ENCODE assay signal across 1 cellular context in genomic region chr7:93053209-93053945, GRCh38.
TF ChIP-seq lines count a peak whose summit lies in the region.

No MANE protein-coding gene starts in this region.

TF ChIP-seq in K562, 482 proteins besides CTCF, POLR2A, EP300 and RAD21 (continued from another document and continues in another):
- no peak for TF ChIP-seq E2F1 (CRISPR knock-in tag; IDR thresholded peaks at IDR 0.05)
- TF ChIP-seq ZNF584 (CRISPR knock-in tag; IDR thresholded peaks at IDR 0.05; ENCODE audit: low read depth), result no peak
- TF ChIP-seq, protein P1, sequence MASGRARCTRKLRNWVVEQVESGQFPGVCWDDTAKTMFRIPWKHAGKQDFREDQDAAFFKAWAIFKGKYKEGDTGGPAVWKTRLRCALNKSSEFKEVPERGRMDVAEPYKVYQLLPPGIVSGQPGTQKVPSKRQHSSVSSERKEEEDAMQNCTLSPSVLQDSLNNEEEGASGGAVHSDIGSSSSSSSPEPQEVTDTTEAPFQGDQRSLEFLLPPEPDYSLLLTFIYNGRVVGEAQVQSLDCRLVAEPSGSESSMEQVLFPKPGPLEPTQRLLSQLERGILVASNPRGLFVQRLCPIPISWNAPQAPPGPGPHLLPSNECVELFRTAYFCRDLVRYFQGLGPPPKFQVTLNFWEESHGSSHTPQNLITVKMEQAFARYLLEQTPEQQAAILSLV (tag; IDR thresholded peaks at IDR 0.05), result no peak
- TF ChIP-seq SPI1 (IDR thresholded peaks at IDR 0.05; ENCODE audit: borderline replicate concordance, low read depth, low read length), result 0 out of 2 replicates have a peak, but pooled peaks have one; percentile 53
- TF ChIP-seq, protein P2, sequence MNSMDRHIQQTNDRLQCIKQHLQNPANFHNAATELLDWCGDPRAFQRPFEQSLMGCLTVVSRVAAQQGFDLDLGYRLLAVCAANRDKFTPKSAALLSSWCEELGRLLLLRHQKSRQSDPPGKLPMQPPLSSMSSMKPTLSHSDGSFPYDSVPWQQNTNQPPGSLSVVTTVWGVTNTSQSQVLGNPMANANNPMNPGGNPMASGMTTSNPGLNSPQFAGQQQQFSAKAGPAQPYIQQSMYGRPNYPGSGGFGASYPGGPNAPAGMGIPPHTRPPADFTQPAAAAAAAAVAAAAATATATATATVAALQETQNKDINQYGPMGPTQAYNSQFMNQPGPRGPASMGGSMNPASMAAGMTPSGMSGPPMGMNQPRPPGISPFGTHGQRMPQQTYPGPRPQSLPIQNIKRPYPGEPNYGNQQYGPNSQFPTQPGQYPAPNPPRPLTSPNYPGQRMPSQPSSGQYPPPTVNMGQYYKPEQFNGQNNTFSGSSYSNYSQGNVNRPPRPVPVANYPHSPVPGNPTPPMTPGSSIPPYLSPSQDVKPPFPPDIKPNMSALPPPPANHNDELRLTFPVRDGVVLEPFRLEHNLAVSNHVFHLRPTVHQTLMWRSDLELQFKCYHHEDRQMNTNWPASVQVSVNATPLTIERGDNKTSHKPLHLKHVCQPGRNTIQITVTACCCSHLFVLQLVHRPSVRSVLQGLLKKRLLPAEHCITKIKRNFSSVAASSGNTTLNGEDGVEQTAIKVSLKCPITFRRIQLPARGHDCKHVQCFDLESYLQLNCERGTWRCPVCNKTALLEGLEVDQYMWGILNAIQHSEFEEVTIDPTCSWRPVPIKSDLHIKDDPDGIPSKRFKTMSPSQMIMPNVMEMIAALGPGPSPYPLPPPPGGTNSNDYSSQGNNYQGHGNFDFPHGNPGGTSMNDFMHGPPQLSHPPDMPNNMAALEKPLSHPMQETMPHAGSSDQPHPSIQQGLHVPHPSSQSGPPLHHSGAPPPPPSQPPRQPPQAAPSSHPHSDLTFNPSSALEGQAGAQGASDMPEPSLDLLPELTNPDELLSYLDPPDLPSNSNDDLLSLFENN (IDR thresholded peaks at IDR 0.05; ENCODE audit: low read depth in 2 of 2, low read length in 2 of 2), result no peak
- no peak for TF ChIP-seq HEY1 (CRISPR knock-in tag; IDR thresholded peaks at IDR 0.05; ENCODE audit: borderline replicate concordance)
- TF ChIP-seq HMBOX1 (IDR thresholded peaks at IDR 0.05), result no peak
- no peak for TF ChIP-seq PHTF2 (CRISPR knock-in tag; IDR thresholded peaks at IDR 0.05)
- TF ChIP-seq BRD9 (IDR thresholded peaks at IDR 0.05; ENCODE audit: low read depth, partially characterized antibody), result peak; percentile 46
- no peak for TF ChIP-seq ADNP (tag; IDR thresholded peaks at IDR 0.05)
- no peak for TF ChIP-seq ETV5 (CRISPR knock-in tag; IDR thresholded peaks at IDR 0.05; ENCODE audit: low read depth)
- no peak for TF ChIP-seq NR1H2 (CRISPR knock-in tag; IDR thresholded peaks at IDR 0.05)
- no peak for TF ChIP-seq ETS1 (conservative IDR thresholded peaks at IDR 0.05; ENCODE audit: control insufficient read depth, low read depth, low read length)
- peak; percentile 60; the same call in 1 of the 2 replicates for TF ChIP-seq SMARCA5 (IDR thresholded peaks at IDR 0.05)
- TF ChIP-seq LEF1 (IDR thresholded peaks at IDR 0.05), result 0 out of 2 replicates have a peak, but pooled peaks have one; percentile 14
- no peak for TF ChIP-seq KLF6 (CRISPR knock-in tag; IDR thresholded peaks at IDR 0.05; ENCODE audit: borderline replicate concordance)
- TF ChIP-seq ZNF24 (IDR thresholded peaks at IDR 0.05), result no peak
- TF ChIP-seq HMG20B (CRISPR knock-in tag; IDR thresholded peaks at IDR 0.05), result no peak
- TF ChIP-seq, protein P3, sequence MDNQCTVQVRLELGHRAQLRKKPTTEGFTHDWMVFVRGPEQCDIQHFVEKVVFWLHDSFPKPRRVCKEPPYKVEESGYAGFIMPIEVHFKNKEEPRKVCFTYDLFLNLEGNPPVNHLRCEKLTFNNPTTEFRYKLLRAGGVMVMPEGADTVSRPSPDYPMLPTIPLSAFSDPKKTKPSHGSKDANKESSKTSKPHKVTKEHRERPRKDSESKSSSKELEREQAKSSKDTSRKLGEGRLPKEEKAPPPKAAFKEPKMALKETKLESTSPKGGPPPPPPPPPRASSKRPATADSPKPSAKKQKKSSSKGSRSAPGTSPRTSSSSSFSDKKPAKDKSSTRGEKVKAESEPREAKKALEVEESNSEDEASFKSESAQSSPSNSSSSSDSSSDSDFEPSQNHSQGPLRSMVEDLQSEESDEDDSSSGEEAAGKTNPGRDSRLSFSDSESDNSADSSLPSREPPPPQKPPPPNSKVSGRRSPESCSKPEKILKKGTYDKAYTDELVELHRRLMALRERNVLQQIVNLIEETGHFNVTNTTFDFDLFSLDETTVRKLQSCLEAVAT (IDR thresholded peaks at IDR 0.05), result peak; percentile 53 to 61; a peak in 2 of 4 replicates
- peak; percentile 84 for TF ChIP-seq ZNF384 (IDR thresholded peaks at IDR 0.05; ENCODE audit: low read depth, low read length)
- TF ChIP-seq ZFPM2 (CRISPR knock-in tag; IDR thresholded peaks at IDR 0.05), result no peak
- peak; percentile 83 for TF ChIP-seq ARID1B (IDR thresholded peaks at IDR 0.05)
- TF ChIP-seq, protein P4, sequence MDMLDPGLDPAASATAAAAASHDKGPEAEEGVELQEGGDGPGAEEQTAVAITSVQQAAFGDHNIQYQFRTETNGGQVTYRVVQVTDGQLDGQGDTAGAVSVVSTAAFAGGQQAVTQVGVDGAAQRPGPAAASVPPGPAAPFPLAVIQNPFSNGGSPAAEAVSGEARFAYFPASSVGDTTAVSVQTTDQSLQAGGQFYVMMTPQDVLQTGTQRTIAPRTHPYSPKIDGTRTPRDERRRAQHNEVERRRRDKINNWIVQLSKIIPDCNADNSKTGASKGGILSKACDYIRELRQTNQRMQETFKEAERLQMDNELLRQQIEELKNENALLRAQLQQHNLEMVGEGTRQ (CRISPR knock-in tag; IDR thresholded peaks at IDR 0.05), result no peak
- TF ChIP-seq TBL1XR1 (IDR thresholded peaks at IDR 0.05; ENCODE audit: low read length in 2 of 2), result no peak
- no peak for TF ChIP-seq ZKSCAN3 (CRISPR knock-in tag; IDR thresholded peaks at IDR 0.05)
- no peak for TF ChIP-seq MYC (IDR thresholded peaks at IDR 0.05; ENCODE audit: low read depth, low read length)
- no peak for TF ChIP-seq MYC (CRISPR knock-in tag; IDR thresholded peaks at IDR 0.05; ENCODE audit: borderline replicate concordance, low read depth)
- TF ChIP-seq NBN (IDR thresholded peaks at IDR 0.05; ENCODE audit: low read depth), result peak; percentile 89; the same call in 1 of the 2 replicates
- TF ChIP-seq MTA2 (IDR thresholded peaks at IDR 0.05; ENCODE audit: low read depth), result peak; percentile 36; the same call in 1 of the 2 replicates
- no peak for TF ChIP-seq RNF219 (CRISPR knock-in tag; IDR thresholded peaks at IDR 0.05)
- TF ChIP-seq HDAC1 (IDR thresholded peaks at IDR 0.05), result peak in 1 of 2 experiments; percentile 57; a peak in 2 of 4 replicates
- TF ChIP-seq CHD4 (IDR thresholded peaks at IDR 0.05; ENCODE audit: insufficient read depth, insufficient replicate concordance, low read depth, low read length, poor library complexity, severe bottlenecking), result no peak
- no peak for TF ChIP-seq ZNF644 (tag; IDR thresholded peaks at IDR 0.05; ENCODE audit: low read depth)
- no peak for TF ChIP-seq NR2F6 (CRISPR knock-in tag; IDR thresholded peaks at IDR 0.05)
- TF ChIP-seq EP400 (IDR thresholded peaks at IDR 0.05), result peak; percentile 34; the same call in 1 of the 2 replicates
- no peak for TF ChIP-seq WHSC1 (IDR thresholded peaks at IDR 0.05; ENCODE audit: low read length)
- peak; percentile 74; the same call in 1 of the 2 replicates for TF ChIP-seq ZBTB5 (IDR thresholded peaks at IDR 0.05)
- TF ChIP-seq, protein P5, sequence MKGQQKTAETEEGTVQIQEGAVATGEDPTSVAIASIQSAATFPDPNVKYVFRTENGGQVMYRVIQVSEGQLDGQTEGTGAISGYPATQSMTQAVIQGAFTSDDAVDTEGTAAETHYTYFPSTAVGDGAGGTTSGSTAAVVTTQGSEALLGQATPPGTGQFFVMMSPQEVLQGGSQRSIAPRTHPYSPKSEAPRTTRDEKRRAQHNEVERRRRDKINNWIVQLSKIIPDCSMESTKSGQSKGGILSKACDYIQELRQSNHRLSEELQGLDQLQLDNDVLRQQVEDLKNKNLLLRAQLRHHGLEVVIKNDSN (CRISPR knock-in tag; IDR thresholded peaks at IDR 0.05), result no peak
- no peak for TF ChIP-seq TAF9B (IDR thresholded peaks at IDR 0.05; ENCODE audit: partially characterized antibody)
- peak; percentile 64 for TF ChIP-seq SMARCA4 (IDR thresholded peaks at IDR 0.05)
- TF ChIP-seq ZNF511 (CRISPR knock-in tag; IDR thresholded peaks at IDR 0.05), result no peak
- TF ChIP-seq DLX4 (CRISPR knock-in tag; IDR thresholded peaks at IDR 0.05), result no peak
- TF ChIP-seq PYGO2 (tag; IDR thresholded peaks at IDR 0.05), result no peak
- no peak for TF ChIP-seq CREB5 (CRISPR knock-in tag; IDR thresholded peaks at IDR 0.05)
- TF ChIP-seq TRIM24 (IDR thresholded peaks at IDR 0.05), result peak in 1 of 2 experiments; percentile 19; a peak in 2 of 4 replicates
